Comparison of ENCODE assay signal across 1 cellular context in the genomic region with DNA sequence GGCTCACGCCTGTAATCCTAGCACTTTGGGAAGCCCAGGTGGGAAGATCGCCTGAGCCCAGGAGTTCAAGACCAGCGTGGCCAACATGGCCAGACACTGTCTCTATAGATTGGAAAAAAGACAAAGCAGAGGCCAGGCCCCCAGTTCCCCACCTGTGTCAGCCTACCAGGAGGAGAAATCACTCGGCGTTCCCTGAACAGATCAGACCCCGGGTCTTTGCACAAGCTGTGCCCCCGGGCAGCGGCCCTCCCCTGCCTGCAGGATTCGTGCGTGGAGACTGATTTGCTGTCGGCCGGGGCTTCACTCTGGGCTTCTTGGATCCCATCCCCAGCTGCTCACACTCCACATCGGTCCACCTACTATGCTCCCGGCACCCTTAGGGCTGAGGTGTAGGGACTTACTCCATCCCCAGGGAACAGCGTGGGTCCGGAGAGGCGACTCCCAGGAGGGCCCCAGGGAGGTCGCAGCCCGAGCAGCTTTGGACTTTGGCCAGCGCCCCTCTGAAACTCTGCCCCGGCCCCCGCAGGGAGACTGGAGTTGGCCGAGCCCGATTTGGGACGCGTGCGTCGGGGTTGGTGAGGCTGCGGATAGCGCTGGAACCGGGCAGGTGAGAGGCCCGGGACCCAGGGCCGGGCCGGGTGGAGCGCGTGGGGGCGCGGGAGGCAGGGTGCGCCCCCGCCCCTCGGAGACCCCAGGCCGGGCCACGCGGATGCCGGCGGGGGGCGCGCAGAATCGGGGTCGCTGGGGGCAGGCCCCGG.
A peak's percentile ranks its signal among the peaks of the same experiment; 100 is the strongest.
TF ChIP-seq lines count a peak whose summit lies in the region.

No MANE protein-coding gene starts in this region.

TF ChIP-seq in HEK293, 187 proteins besides CTCF, POLR2A, EP300 and RAD21 (continued from another document and continues in another):
- TF ChIP-seq ZNF600 (tag by site-specific recombination; IDR thresholded peaks at IDR 0.05) (peak; percentile 5; the same call in 1 of the 2 replicates), ZNF529 (tag by site-specific recombination; IDR thresholded peaks at IDR 0.05; ENCODE audit: insufficient replicate concordance) (no peak), ZBTB17 (tag by site-specific recombination; IDR thresholded peaks at IDR 0.05) (no peak; the same call in 1 of the 2 replicates), ZNF677 (tag by site-specific recombination; IDR thresholded peaks at IDR 0.05) (no peak), PRDM4 (tag by site-specific recombination; IDR thresholded peaks at IDR 0.05) (no peak), ZNF843 (tag by site-specific recombination; IDR thresholded peaks at IDR 0.05) (no peak), ZFHX2 (tag by site-specific recombination; conservative IDR thresholded peaks at IDR 0.05) (0 out of 2 replicates have a peak, but pooled peaks have one; percentile 7), ZNF112 (tag by site-specific recombination; IDR thresholded peaks at IDR 0.05) (no peak), ZNF221 (tag by site-specific recombination; IDR thresholded peaks at IDR 0.05; ENCODE audit: borderline replicate concordance) (no peak), ZNF530 (tag by site-specific recombination; IDR thresholded peaks at IDR 0.05; ENCODE audit: low read depth) (no peak), PRDM10 (tag by site-specific recombination; IDR thresholded peaks at IDR 0.05) (peak; percentile 76), REST (tag by site-specific recombination; IDR thresholded peaks at IDR 0.05) (no peak), ZNF777 (tag by site-specific recombination; IDR thresholded peaks at IDR 0.05; ENCODE audit: borderline replicate concordance) (no peak), ZBTB8A (tag by site-specific recombination; IDR thresholded peaks at IDR 0.05) (0 out of 2 replicates have a peak, but pooled peaks have one; percentile 41), SP2 (tag by site-specific recombination; IDR thresholded peaks at IDR 0.05) (0 out of 2 replicates have a peak, but pooled peaks have one; percentile 5), GLIS1 (tag by site-specific recombination; IDR thresholded peaks at IDR 0.05) (peak; percentile 84), PRDM1 (tag by site-specific recombination; IDR thresholded peaks at IDR 0.05) (no peak), YY1 (tag by site-specific recombination; IDR thresholded peaks at IDR 0.05) (no peak), ZBTB6 (tag by site-specific recombination; IDR thresholded peaks at IDR 0.05) (no peak), WT1 (tag by site-specific recombination; IDR thresholded peaks at IDR 0.05) (no peak), ZNF670 (tag by site-specific recombination; IDR thresholded peaks at IDR 0.05; ENCODE audit: low read depth) (no peak), ZNF585B (tag by site-specific recombination; IDR thresholded peaks at IDR 0.05) (no peak), KLF8 (tag by site-specific recombination; IDR thresholded peaks at IDR 0.05) (peak; percentile 50; the same call in 1 of the 2 replicates), SCRT1 (tag by site-specific recombination; IDR thresholded peaks at IDR 0.05; ENCODE audit: borderline replicate concordance) (no peak), ZNF341 (tag by site-specific recombination; IDR thresholded peaks at IDR 0.05; ENCODE audit: low read depth) (peak; percentile 50), ZNF521 (tag by site-specific recombination; IDR thresholded peaks at IDR 0.05) (no peak), ZNF184 (tag by site-specific recombination; IDR thresholded peaks at IDR 0.05) (no peak), GLIS2 (tag by site-specific recombination; IDR thresholded peaks at IDR 0.05) (peak; percentile 75), EGR2 (tag by site-specific recombination; IDR thresholded peaks at IDR 0.05; ENCODE audit: low read depth) (no peak), SALL2 (tag by site-specific recombination; IDR thresholded peaks at IDR 0.05; ENCODE audit: borderline replicate concordance) (no peak), ZBTB1 (tag by site-specific recombination; IDR thresholded peaks at IDR 0.05) (no peak), ZEB2 (tag by site-specific recombination; IDR thresholded peaks at IDR 0.05) (no peak), ZNF692 (tag by site-specific recombination; IDR thresholded peaks at IDR 0.05) (no peak), ZNF623 (tag by site-specific recombination; IDR thresholded peaks at IDR 0.05) (peak; percentile 83), ZIC2 (tag by site-specific recombination; IDR thresholded peaks at IDR 0.05) (peak; percentile 44), ZXDB (tag by site-specific recombination; IDR thresholded peaks at IDR 0.05) (no peak)
- TF ChIP-seq, protein P1, sequence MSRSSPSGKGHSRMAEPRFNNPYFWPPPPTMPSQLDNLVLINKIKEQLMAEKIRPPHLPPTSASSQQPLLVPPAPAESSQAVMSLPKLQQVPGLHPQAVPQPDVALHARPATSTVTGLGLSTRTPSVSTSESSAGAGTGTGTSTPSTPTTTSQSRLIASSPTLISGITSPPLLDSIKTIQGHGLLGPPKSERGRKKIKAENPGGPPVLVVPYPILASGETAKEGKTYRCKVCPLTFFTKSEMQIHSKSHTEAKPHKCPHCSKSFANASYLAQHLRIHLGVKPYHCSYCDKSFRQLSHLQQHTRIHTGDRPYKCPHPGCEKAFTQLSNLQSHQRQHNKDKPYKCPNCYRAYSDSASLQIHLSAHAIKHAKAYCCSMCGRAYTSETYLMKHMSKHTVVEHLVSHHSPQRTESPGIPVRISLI (tag by site-specific recombination; IDR thresholded peaks at IDR 0.05), result no peak
- TF ChIP-seq, protein P2, sequence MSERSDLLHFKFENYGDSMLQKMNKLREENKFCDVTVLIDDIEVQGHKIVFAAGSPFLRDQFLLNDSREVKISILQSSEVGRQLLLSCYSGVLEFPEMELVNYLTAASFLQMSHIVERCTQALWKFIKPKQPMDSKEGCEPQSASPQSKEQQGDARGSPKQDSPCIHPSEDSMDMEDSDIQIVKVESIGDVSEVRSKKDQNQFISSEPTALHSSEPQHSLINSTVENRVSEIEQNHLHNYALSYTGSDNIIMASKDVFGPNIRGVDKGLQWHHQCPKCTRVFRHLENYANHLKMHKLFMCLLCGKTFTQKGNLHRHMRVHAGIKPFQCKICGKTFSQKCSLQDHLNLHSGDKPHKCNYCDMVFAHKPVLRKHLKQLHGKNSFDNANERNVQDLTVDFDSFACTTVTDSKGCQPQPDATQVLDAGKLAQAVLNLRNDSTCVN (tag by site-specific recombination; optimal IDR thresholded peaks at IDR 0.05), result peak; percentile 20
- TF ChIP-seq, protein P3, sequence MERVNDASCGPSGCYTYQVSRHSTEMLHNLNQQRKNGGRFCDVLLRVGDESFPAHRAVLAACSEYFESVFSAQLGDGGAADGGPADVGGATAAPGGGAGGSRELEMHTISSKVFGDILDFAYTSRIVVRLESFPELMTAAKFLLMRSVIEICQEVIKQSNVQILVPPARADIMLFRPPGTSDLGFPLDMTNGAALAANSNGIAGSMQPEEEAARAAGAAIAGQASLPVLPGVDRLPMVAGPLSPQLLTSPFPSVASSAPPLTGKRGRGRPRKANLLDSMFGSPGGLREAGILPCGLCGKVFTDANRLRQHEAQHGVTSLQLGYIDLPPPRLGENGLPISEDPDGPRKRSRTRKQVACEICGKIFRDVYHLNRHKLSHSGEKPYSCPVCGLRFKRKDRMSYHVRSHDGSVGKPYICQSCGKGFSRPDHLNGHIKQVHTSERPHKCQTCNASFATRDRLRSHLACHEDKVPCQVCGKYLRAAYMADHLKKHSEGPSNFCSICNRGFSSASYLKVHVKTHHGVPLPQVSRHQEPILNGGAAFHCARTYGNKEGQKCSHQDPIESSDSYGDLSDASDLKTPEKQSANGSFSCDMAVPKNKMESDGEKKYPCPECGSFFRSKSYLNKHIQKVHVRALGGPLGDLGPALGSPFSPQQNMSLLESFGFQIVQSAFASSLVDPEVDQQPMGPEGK (tag by site-specific recombination; IDR thresholded peaks at IDR 0.05), result peak; percentile 47; the same call in 1 of the 2 replicates
